14 cellular contexts compared by ENCODE assay signal in the genomic region with DNA sequence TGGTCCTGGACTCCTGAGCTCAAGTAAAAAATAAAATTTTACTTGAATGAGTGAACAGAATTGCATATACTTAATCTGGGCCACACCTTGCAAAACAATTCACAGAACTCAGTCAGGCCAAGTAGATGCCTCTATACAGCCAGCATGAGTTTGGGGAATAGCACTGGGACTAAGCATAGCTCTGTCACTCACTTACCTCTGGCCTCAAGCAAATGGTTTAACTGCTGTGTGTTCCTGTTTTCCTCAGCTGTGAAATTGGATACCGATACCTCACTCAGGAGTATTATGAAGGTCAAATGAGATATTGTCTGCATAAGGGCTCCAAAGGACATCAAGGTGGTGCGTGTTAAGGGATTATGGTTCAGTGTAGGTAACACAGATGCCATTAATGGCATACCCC. TPM values are rescaled to one million over a fixed set of nuclear protein-coding genes. Genes with fewer than 3 reads are reported as not detected.
DNase-seq lines count a peak whose midpoint lies in the region; ATAC-seq, FAIRE-seq and TF ChIP-seq lines count a peak whose summit lies in the region.
"Had no signal": no experiment of that assay in that cellular context is flagged by ENCODE, and none has a peak within 500 bp of the region (broad histone marks: within the 10 kb centered on the region; RNA-seq: fewer than 3 reads in every experiment).

No MANE protein-coding gene starts in this region.

- no peaks in the 10 kb centered on the region for H3K4me1 Mint-ChIP-seq in Caco-2 (ENCODE audit: low read depth, unreplicated experiment)
- H3K4me1 Mint-ChIP-seq: CD4-positive, CD25-positive, alpha-beta regulatory T cell had no signal

- no peak overlapping the region for H3K9ac ChIP-seq in K562 (ENCODE audit: insufficient read depth in 1 of 2, low read depth in 2 of 2, low read length in 2 of 2)
- H3K9ac ChIP-seq: BLaER1 treated with 17β-estradiol and CSF1 and Interleukin-3, amounts not matched to agents 10 nM and 100 nM had no signal

- no peaks in the 10 kb centered on the region for H3K36me3 Mint-ChIP-seq in Caco-2 (ENCODE audit: insufficient read depth, unreplicated experiment)
- H3K36me3 Mint-ChIP-seq: CD4-positive, CD25-positive, alpha-beta regulatory T cell had no signal

- H3K27me3 ChIP-seq in K562 (ENCODE audit: control insufficient read depth in 2 of 2, insufficient read depth in 2 of 2, low read length in 2 of 2) (peaks cover 12 to 29% of the 10 kb centered on the region in 2 experiments; a peak in 3 of 5 replicates), psoas muscle (ENCODE audit: insufficient read depth in 3 of 3, low read length in 2 of 3) (no peaks in the 10 kb centered on the region), Caco-2 (replicated peaks; ENCODE audit: control insufficient read depth, insufficient read depth, low read length) (no peaks in the 10 kb centered on the region)
- H3K27me3 ChIP-seq: BLaER1 treated with 17β-estradiol and CSF1 and Interleukin-3, amounts not matched to agents 10 nM and 100 nM had no signal

- in situ Hi-C loops in K562 (cut with MboI): no loop called here

- BruUV-seq in K562 (replicated peaks; lab: Mats Ljungman, UMichigan): no TSS peak
- BruUV-seq in Caco-2 (replicated peaks; lab: Mats Ljungman, UMichigan): no TSS peak

- H3K4me1 ChIP-seq in K562 (replicated peaks in 1 of 2; ENCODE audit: control insufficient read depth in 2 of 2, insufficient read depth in 2 of 2, low read length in 2 of 2): peaks cover 0 to 6% of the 10 kb centered on the region in 2 experiments; a peak in 1 of 5 replicates
- H3K4me1 ChIP-seq in psoas muscle: peaks cover 12% of the 10 kb centered on the region
- H3K4me1 ChIP-seq in Caco-2: no peaks in the 10 kb centered on the region
- H3K4me1 ChIP-seq: BLaER1 treated with 17β-estradiol and CSF1 and Interleukin-3, amounts not matched to agents 10 nM and 100 nM had no signal

- H3K4me3 ChIP-seq in K562: no peak overlapping the region
- no peak overlapping the region for H3K4me3 ChIP-seq in psoas muscle
- H3K4me3 ChIP-seq in Caco-2 (ENCODE audit: low read depth, low read length): no peak overlapping the region
- H3K4me3 ChIP-seq: BLaER1 treated with 17β-estradiol and CSF1 and Interleukin-3, amounts not matched to agents 10 nM and 100 nM had no signal

- CTCF ChIA-PET in K562 (lab: Yijun Ruan, JAX; ENCODE audit: low intra/inter-chr PET ratio) (no interaction called here), Caco-2 (lab: Charles Lee) (no interaction called here)

- no peak overlapping the region for H3K4me2 ChIP-seq in K562 (ENCODE audit: insufficient read depth, low read length)
- H3K4me2 ChIP-seq: BLaER1 treated with 17β-estradiol and CSF1 and Interleukin-3, amounts not matched to agents 10 nM and 100 nM had no signal

- H3K9me3 Mint-ChIP-seq in Caco-2 (ENCODE audit: unreplicated experiment): no peaks in the 10 kb centered on the region

- DNase-seq in NCI-H82 (lab: John Stamatoyannopoulos, UW) (peak; percentile 65), NCI-H82 treated with DMSO at 0.1 percent for 48 hours (lab: John Stamatoyannopoulos, UW; ENCODE audit: unreplicated experiment) (no peak), K562 (ENCODE audit: extremely low read depth in 1 of 4, low spot score in 3 of 4) (no peak), psoas muscle (no peak), Caco-2 (no peak)
- DNase-seq in stimulated activated CD4-positive, alpha-beta T cell treated with anti-CD3 and anti-CD28 coated beads, Interleukin-12 subunit alpha, Interleukin-12 subunit beta, amount 100 ng/mL, for 4 hours: no peak
- DNase-seq: ACHN; Calu3; CD4-positive, CD25-positive, alpha-beta regulatory T cell had no signal

- no peak for FAIRE-seq in K562 (lab: Jason Lieb, UNC)
- FAIRE-seq: H54 had no signal

- no peak overlapping the region for H3K4me3 Mint-ChIP-seq in Caco-2 (ENCODE audit: unreplicated experiment)
- H3K4me3 Mint-ChIP-seq: CD4-positive, CD25-positive, alpha-beta regulatory T cell had no signal

- no peak overlapping the region for H3K27ac Mint-ChIP-seq in Caco-2 (ENCODE audit: unreplicated experiment)

- TF ChIP-seq RAD21 in K562 (CRISPR knock-in tag; conservative IDR thresholded peaks at IDR 0.05 in 1 of 2, IDR thresholded peaks at IDR 0.05 in 1 of 2): no peak

- TF ChIP-seq POLR2A in K562 (conservative IDR thresholded peaks at IDR 0.05): no peak

- TF ChIP-seq CTCF in K562 (IDR thresholded peaks at IDR 0.05 in 2 of 3, conservative IDR thresholded peaks at IDR 0.05 in 1 of 3; ENCODE audit: insufficient read depth in 2 of 3, low read depth in 1 of 3, low read length in 3 of 3): no peak
- TF ChIP-seq CTCF in psoas muscle (IDR thresholded peaks at IDR 0.05): no peak
- TF ChIP-seq CTCF in Caco-2 (IDR thresholded peaks at IDR 0.05; ENCODE audit: insufficient read depth in 1 of 2, low read depth in 1 of 2, low read length in 1 of 2, severe bottlenecking in 1 of 2, unreplicated experiment in 1 of 2): no peak

- H3K79me2 ChIP-seq in K562 (ENCODE audit: control insufficient read depth, insufficient read depth, low read length): no peaks in the 10 kb centered on the region

- intact Hi-C loops in K562 (cut with micrococcal nuclease): no loop called here
- intact Hi-C loops in psoas muscle (cut with DNase I): no loop called here
- intact Hi-C loops in Caco-2 (cut with micrococcal nuclease; ENCODE audit: unreplicated experiment): no loop called here

- H3K9me3 ChIP-seq in K562 (replicated peaks; ENCODE audit: control insufficient read depth, insufficient read depth, low read depth, low read length) (no peaks in the 10 kb centered on the region), psoas muscle (no peaks in the 10 kb centered on the region), Caco-2 (no peaks in the 10 kb centered on the region)
- H3K9me3 ChIP-seq: BLaER1 treated with 17β-estradiol and CSF1 and Interleukin-3, amounts not matched to agents 10 nM and 100 nM had no signal

- no peaks in the 10 kb centered on the region for H3K36me3 ChIP-seq in K562 (ENCODE audit: control insufficient read depth, insufficient read depth, low read length)
- H3K36me3 ChIP-seq in psoas muscle (ENCODE audit: insufficient read depth in 1 of 2, low read depth in 1 of 2): no peaks in the 10 kb centered on the region
- no peaks in the 10 kb centered on the region for H3K36me3 ChIP-seq in Caco-2 (ENCODE audit: control insufficient read depth, insufficient read depth, low read length)
- H3K36me3 ChIP-seq: BLaER1 treated with 17β-estradiol and CSF1 and Interleukin-3, amounts not matched to agents 10 nM and 100 nM had no signal

- no peak overlapping the region for H3K27ac ChIP-seq in K562 (ENCODE audit: extremely low read depth, low read depth, low read length)
- peak overlapping the region; percentile 38 for H3K27ac ChIP-seq in psoas muscle
- H3K27ac ChIP-seq: BLaER1 treated with 17β-estradiol and CSF1 and Interleukin-3, amounts not matched to agents 10 nM and 100 nM; HL-60 had no signal

- H4K20me1 ChIP-seq in K562 (replicated peaks; ENCODE audit: control insufficient read depth, insufficient read depth, low read length): no peaks in the 10 kb centered on the region
- H4K20me1 ChIP-seq: BLaER1 treated with 17β-estradiol and CSF1 and Interleukin-3, amounts not matched to agents 10 nM and 100 nM had no signal

- POLR2A ChIA-PET in K562 (lab: Yijun Ruan, JAX) (interaction anchor here (0.6 to 1.2 kb wide), 4 partner anchors 9 to 93 kb away, joined by 3 to 4 read pairs (median 4); partner anchors contain the start of gene FRMPD1), Caco-2 (lab: Charles Lee) (no interaction called here)

- ATAC-seq in K562: no peak
- ATAC-seq in psoas muscle: peak; percentile 47 to 71 (median 63)
- ATAC-seq in HG03565 (IDR thresholded peaks at IDR 0.05; ENCODE audit: unreplicated experiment): no peak
- ATAC-seq: HCT116 had no signal

- WGBS in K562 (ENCODE audit: insufficient coverage, low coverage, missing lambda C conversion rate): 6% methylated on average over 2 of the region's 2 CpGs
- WGBS in psoas muscle, 3 donors: 29 to 52% (median 30%) methylated on average over 2 of the region's 2 CpGs

- no peaks in the 10 kb centered on the region for H3K9me1 ChIP-seq in K562 (ENCODE audit: control insufficient read depth, insufficient read depth, low read length)

- no peak for TF ChIP-seq EP300 in K562 (IDR thresholded peaks at IDR 0.05; ENCODE audit: low read length)

- H2AFZ ChIP-seq in K562 (ENCODE audit: low read depth, low read length): no peak overlapping the region

- H3K27me3 Mint-ChIP-seq in Caco-2 (ENCODE audit: insufficient read depth, unreplicated experiment): peaks cover 19% of the 10 kb centered on the region

RNA-seq across cellular contexts. Expression of gene FRMPD1, which starts 10.9 kb away (rescaled TPM):
- not detected in 2 replicates for total RNA-seq in K562 (2011; cell fraction: chromatin; rRNA removed; ENCODE audit: low replicate concordance)
- not detected in 2 replicates for total RNA-seq in K562 (2011; cell fraction: nucleolus; rRNA removed)
- not detected in 2 replicates for total RNA-seq in K562 (2011; cell fraction: nucleoplasm; rRNA removed)
- total RNA-seq in K562 (2014; rRNA removed) (not detected in 2 replicates), K562 (2014; rRNA removed; fragmentation: Illumina TruSeq; extraction: Trizol) (not detected in 2 replicates), K562 (2015; rRNA removed; fragmentation: Illumina TruSeq; extraction: Trizol) (not detected in 2 replicates), K562 (2021) (not detected in 2 replicates), psoas muscle (1 to 10 TPM; 1.4 to 6.1 (median 3.9) TPM), Caco-2 (2022) (not detected in 2 replicates)
- polyA plus RNA-seq in K562 (2011; rRNA removed) (not detected in 2 replicates), K562 (2014; fragmentation: Illumina TruSeq; extraction: Trizol) (not detected in 2 replicates), K562 (2014; fragmentation: Nextera tagmentation; extraction: Ambion mirVana) (not detected), K562 (2014; rRNA removed) (not detected in 2 replicates), psoas muscle (under 1 TPM; 0.48 to 0.84 (median 0.68) TPM)
- not detected in 2 replicates for polyA plus RNA-seq in K562 (2011; cell fraction: cytosol; rRNA removed)
- polyA plus RNA-seq in K562 (2011; cell fraction: nucleus; rRNA removed): not detected in 2 replicates
- not detected in 2 replicates for polyA plus RNA-seq in K562 (2012)
- polyA minus RNA-seq in K562 (2011; rRNA and poly(A)+ RNA removed): not detected in 2 replicates
- polyA minus RNA-seq in K562 (2011; cell fraction: cytosol; rRNA and poly(A)+ RNA removed): not detected in 2 replicates
- not detected in 2 replicates for polyA minus RNA-seq in K562 (2011; cell fraction: nucleus; rRNA and poly(A)+ RNA removed)
- total RNA-seq: Calu3; CD4-positive, CD25-positive, alpha-beta regulatory T cell had no signal
- polyA plus RNA-seq: CD4-positive, CD25-positive, alpha-beta regulatory T cell had no signal

RNA-seq across cellular contexts. Expression of gene TOMM5, which starts 47.5 kb away (rescaled TPM):
- total RNA-seq in K562 (2011; cell fraction: chromatin; rRNA removed; ENCODE audit: low replicate concordance): 113 and 166 TPM in 2 replicates
- 109 and 111 TPM in 2 replicates for total RNA-seq in K562 (2011; cell fraction: nucleolus; rRNA removed)
- total RNA-seq in K562 (2011; cell fraction: nucleoplasm; rRNA removed): 160 and 203 TPM in 2 replicates
- total RNA-seq in K562 (2014; rRNA removed) (486 and 497 TPM in 2 replicates), K562 (2014; rRNA removed; fragmentation: Illumina TruSeq; extraction: Trizol) (432 and 435 TPM in 2 replicates), K562 (2015; rRNA removed; fragmentation: Illumina TruSeq; extraction: Trizol) (507 and 545 TPM in 2 replicates), K562 (2021) (262 and 298 TPM in 2 replicates), psoas muscle (100 to 1,000 TPM in 2 of 4 donors, 10 to 100 TPM in 2; 65.2 to 104 (median 98.9) TPM), Caco-2 (2022) (185 and 201 TPM in 2 replicates)
- polyA plus RNA-seq in K562 (2011; rRNA removed) (324 and 496 TPM in 2 replicates), K562 (2014; fragmentation: Illumina TruSeq; extraction: Trizol) (415 and 463 TPM in 2 replicates), K562 (2014; fragmentation: Nextera tagmentation; extraction: Ambion mirVana) (1,000 to 10,000 TPM; 1,739 to 1,742 TPM), K562 (2014; rRNA removed) (636 and 716 TPM in 2 replicates), psoas muscle (100 to 1,000 TPM; 144 to 280 (median 234) TPM)
- polyA plus RNA-seq in K562 (2011; cell fraction: cytosol; rRNA removed): 234 and 249 TPM in 2 replicates
- 147 and 154 TPM in 2 replicates for polyA plus RNA-seq in K562 (2011; cell fraction: nucleus; rRNA removed)
- 170 and 540 TPM in 2 replicates for polyA plus RNA-seq in K562 (2012)
- polyA minus RNA-seq in K562 (2011; rRNA and poly(A)+ RNA removed): 175 and 198 TPM in 2 replicates
- 111 and 115 TPM in 2 replicates for polyA minus RNA-seq in K562 (2011; cell fraction: cytosol; rRNA and poly(A)+ RNA removed)
- polyA minus RNA-seq in K562 (2011; cell fraction: nucleus; rRNA and poly(A)+ RNA removed): 84.0 and 132 TPM in 2 replicates

Comparison
In these comparisons a context has a peak if more than half of its experiments do, and no peak if none do; other contexts are left out.
1. ATAC-seq: peak in psoas muscle (4 of 4); none in K562 (single experiment) and HG03565 (single experiment).